ENCODE assay signal across 16 cellular contexts in genomic region chr6:47267301-47267700, GRCh38. TPM values are rescaled to one million over a fixed set of nuclear protein-coding genes. Genes with fewer than 3 reads are reported as not detected.
DNase-seq lines count a peak whose midpoint lies in the region; ATAC-seq, FAIRE-seq and TF ChIP-seq lines count a peak whose summit lies in the region.
"Had no signal": no experiment of that assay in that cellular context is flagged by ENCODE, and none has a peak within 500 bp of the region (broad histone marks: within the 10 kb centered on the region; RNA-seq: fewer than 3 reads in every experiment).

No MANE protein-coding gene starts in this region.

- no peak overlapping the region for H3K27ac ChIP-seq in aorta (ENCODE audit: low read depth in 1 of 2, low read length in 2 of 2)
- H3K27ac ChIP-seq in prostate gland = no peak overlapping the region
- H3K27ac ChIP-seq: 22Rv1, GM23248 had no signal

- no peak for TF ChIP-seq POLR2A in prostate gland (IDR thresholded peaks at IDR 0.05)

- 84 to 96% methylated on average over 6 of the region's 6 CpGs for WGBS in aorta, 2 donors
- WGBS in prostate gland = 96% methylated on average over 6 of the region's 6 CpGs

- ATAC-seq in aorta (ENCODE audit: low FRiP score) = no peak
- ATAC-seq in activated CD4-positive, CD25-positive, alpha-beta regulatory T cell treated with anti-CD3 and anti-CD28 coated beads, Interleukin-2, amount 50 U/mL, for 24 hours = no peak
- ATAC-seq: CD8-positive, alpha-beta T cell had no signal

- H3K9me3 ChIP-seq in aorta (ENCODE audit: control insufficient read depth, low read length) (no peaks in the 10 kb centered on the region), prostate gland (no peaks in the 10 kb centered on the region)

- no peak for FAIRE-seq in RCC 7860 (lab: Jason Lieb, UNC)
- FAIRE-seq: D721Med, H54 had no signal

- TF ChIP-seq CTCF in prostate gland (IDR thresholded peaks at IDR 0.05) = no peak

- intact Hi-C loops in aorta (cut with DNase I) = no loop called here
- intact Hi-C loops in prostate gland (cut with DNase I) = no loop called here

- H3K36me3 ChIP-seq in aorta (ENCODE audit: control insufficient read depth in 1 of 2, insufficient read depth in 2 of 2, low read length in 1 of 2) (no peaks in the 10 kb centered on the region), prostate gland (no peaks in the 10 kb centered on the region)

- peak; percentile 9 for DNase-seq in ELR (ENCODE audit: low read depth)
- peak; percentile 16 for DNase-seq in RCC 7860 (ENCODE audit: low spot score)
- DNase-seq in amniotic epithelial cell (ENCODE audit: low read depth) = peak; percentile 64
- DNase-seq in iris pigment epithelial cell (ENCODE audit: low read depth) = peak; percentile 60
- DNase-seq in aorta = no peak
- DNase-seq in cerebellar nuclear complex (lab: John Stamatoyannopoulos, UW) = no peak
- no peak for DNase-seq in prostate gland (ENCODE audit: low spot score)
- DNase-seq: CD8-positive, alpha-beta T cell; COR-L47; DND-41; GF-D8; GM23248 had no signal

- H3K27me3 ChIP-seq in aorta (ENCODE audit: control insufficient read depth in 1 of 2, insufficient read depth in 2 of 2, low read length in 1 of 2) (no peaks in the 10 kb centered on the region), prostate gland (replicated peaks; ENCODE audit: insufficient read depth) (no peaks in the 10 kb centered on the region)

- H3K4me1 ChIP-seq in aorta (ENCODE audit: control insufficient read depth in 1 of 2, insufficient read depth in 2 of 2, low read length in 2 of 2) (no peaks in the 10 kb centered on the region), prostate gland (replicated peaks) (no peaks in the 10 kb centered on the region)

- H3K4me3 ChIP-seq in aorta (ENCODE audit: low read length in 2 of 2) (no peak overlapping the region), prostate gland (no peak overlapping the region)
- H3K4me3 ChIP-seq: GM23248 had no signal

RNA-seq across cellular contexts. Expression of gene TNFRSF21, which starts 42.4 kb away (rescaled TPM):
- 1 to 10 TPM; 3.7 to 4.5 TPM for total RNA-seq in aorta
- polyA plus RNA-seq in aorta = 1 to 10 TPM; 3.9 to 6.0 TPM
- 10 to 100 TPM; 21.8 to 22.5 TPM for total RNA-seq in prostate gland

Comparison
In these comparisons a context has a peak if more than half of its experiments do, and no peak if none do; other contexts are left out.
1. DNase-seq: peak in ELR (single experiment), RCC 7860 (single experiment), amniotic epithelial cell (single experiment) and iris pigment epithelial cell (single experiment); none in aorta (0 of 2), cerebellar nuclear complex (0 of 2) and prostate gland (single experiment).
2. RNA of gene TNFRSF21, which starts 42.4 kb away (total RNA-seq): 21.8 to 22.5 TPM in prostate gland; 3.7 to 4.5 TPM in aorta; every median in the first group is over 4 times any median in the second.